28 cellular contexts compared by ENCODE assay signal in genomic region chr5:14577964-14578363, GRCh38.
"Had no signal": no experiment of that assay in that cellular context is flagged by ENCODE, and none has a peak within 500 bp of the region (broad histone marks: within the 10 kb centered on the region; RNA-seq: fewer than 3 reads in every experiment).

No MANE protein-coding gene starts in this region.

- H3K4me1 ChIP-seq: breast epithelium, colonic mucosa, psoas muscle had no signal

- H3K9me3 ChIP-seq: breast epithelium, colonic mucosa, esophagus squamous epithelium, gastrocnemius medialis, left lung, pancreas, psoas muscle, right atrium auricular region, spleen, thoracic aorta, vagina had no signal

- DNase-seq: activated CD4-positive, alpha-beta T cell treated with anti-CD3 and anti-CD28 coated beads for 1 hour; activated CD4-positive, alpha-beta T cell treated with anti-CD3 and anti-CD28 coated beads, Interleukin-2, amount 50 U/mL, for 4 hours; activated CD8-positive, alpha-beta memory T cell treated with anti-CD3 and anti-CD28 coated beads, Interleukin-2, amount 50 U/mL, for 48 hours; activated naive CD4-positive, alpha-beta T cell treated with Interleukin-2 at 50 U/mL for 16 hours; activated naive CD8-positive, alpha-beta T cell treated with anti-CD3 and anti-CD28 coated beads, Interleukin-2, amount 10 ng/mL, durations not matched to agents 7 days and 5 days; activated T-cell treated with anti-CD3 and anti-CD28 coated beads, Interleukin-2, amount 50 U/mL, for 48 hours; amniotic stem cell; colonic mucosa; dorsolateral prefrontal cortex; effector memory CD8-positive, alpha-beta T cell; esophagus squamous epithelium; gastrocnemius medialis; hippocampal formation; kidney glomerular epithelial cell; psoas muscle; spleen; stimulated activated CD4-positive, alpha-beta T cell treated with anti-CD3 and anti-CD28 coated beads, Interleukin-4, amount 100 ng/mL, for 1 hour; stimulated activated naive CD4-positive, alpha-beta T cell; WERI-Rb-1 had no signal

- H3K36me3 ChIP-seq: breast epithelium, colonic mucosa, esophagus squamous epithelium, gastrocnemius medialis, left lung, pancreas, right atrium auricular region, spleen, thoracic aorta, vagina, WERI-Rb-1 had no signal

- H3K9me3 Mint-ChIP-seq: effector memory CD8-positive, alpha-beta T cell; mesothelial cell of epicardium; natural killer cell treated with Interleukin-12 subunit alpha and Interleukin-12 subunit beta and Interleukin-15 and Interleukin-18, amount 100 ng/mL, for 72 hours; type B pancreatic cell had no signal

- H3K4me3 Mint-ChIP-seq: activated naive CD8-positive, alpha-beta T cell treated with anti-CD3 and anti-CD28 coated beads, Interleukin-2, amount 10 ng/mL, durations not matched to agents 7 days and 5 days; effector memory CD8-positive, alpha-beta T cell; mesothelial cell of epicardium; natural killer cell treated with Interleukin-12 subunit alpha and Interleukin-12 subunit beta and Interleukin-15 and Interleukin-18, amount 100 ng/mL, for 72 hours had no signal

- H3K4me3 ChIP-seq: breast epithelium, colonic mucosa, dorsolateral prefrontal cortex, esophagus squamous epithelium, gastrocnemius medialis, left lung, pancreas, psoas muscle, right atrium auricular region, spleen, thoracic aorta, vagina had no signal

- H3K27ac Mint-ChIP-seq: activated naive CD8-positive, alpha-beta T cell treated with anti-CD3 and anti-CD28 coated beads, Interleukin-2, amount 10 ng/mL, durations not matched to agents 7 days and 5 days; effector memory CD8-positive, alpha-beta T cell; mesothelial cell of epicardium; natural killer cell treated with Interleukin-12 subunit alpha and Interleukin-12 subunit beta and Interleukin-15 and Interleukin-18, amount 100 ng/mL, for 72 hours; type B pancreatic cell had no signal

- H3K27ac ChIP-seq: breast epithelium, colonic mucosa, dorsolateral prefrontal cortex, esophagus squamous epithelium, gastrocnemius medialis, left lung, pancreas, psoas muscle, right atrium auricular region, spleen, thoracic aorta, vagina, WERI-Rb-1 had no signal

- H3K36me3 Mint-ChIP-seq: mesothelial cell of epicardium; natural killer cell treated with Interleukin-12 subunit alpha and Interleukin-12 subunit beta and Interleukin-15 and Interleukin-18, amount 100 ng/mL, for 72 hours; type B pancreatic cell had no signal

- H3K27me3 ChIP-seq: breast epithelium, colonic mucosa, pancreas, right atrium auricular region, vagina had no signal

- ATAC-seq: effector memory CD8-positive, alpha-beta T cell; gastrocnemius medialis; left lung; natural killer cell treated with Interleukin-12 subunit alpha and Interleukin-12 subunit beta and Interleukin-15 and Interleukin-18, amount 100 ng/mL, for 72 hours; pancreas; psoas muscle had no signal
